ENCODE assay signal across 11 cellular contexts in the genomic region with DNA sequence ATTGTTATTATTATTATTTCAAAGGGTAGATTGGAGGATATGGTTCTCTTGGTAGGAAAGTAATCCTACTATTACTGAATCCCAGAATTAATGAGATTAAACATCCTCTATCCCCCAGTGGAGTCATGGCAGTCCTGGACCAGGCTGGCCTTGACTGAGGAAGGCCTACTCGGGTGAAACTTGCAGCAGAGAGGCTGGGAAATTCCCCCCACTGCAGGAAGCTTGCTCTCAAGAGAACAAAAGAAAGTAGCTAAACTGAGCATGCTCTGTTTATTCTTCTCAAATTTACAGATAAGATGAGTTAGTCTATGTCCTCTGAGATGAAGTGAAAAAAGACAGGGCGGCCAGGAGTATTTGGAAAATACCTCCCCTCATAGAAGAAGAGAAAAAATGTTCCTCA.
A peak's percentile ranks its signal among the peaks of the same experiment; 100 is the strongest.
DNase-seq lines count a peak whose midpoint lies in the region; ATAC-seq, FAIRE-seq and TF ChIP-seq lines count a peak whose summit lies in the region.
"Had no signal": no experiment of that assay in that cellular context is flagged by ENCODE, and none has a peak within 500 bp of the region (broad histone marks: within the 10 kb centered on the region; RNA-seq: fewer than 3 reads in every experiment).

No MANE protein-coding gene starts in this region.

- H3K4me1 Mint-ChIP-seq in activated naive CD8-positive, alpha-beta T cell treated with anti-CD3 and anti-CD28 coated beads, Interleukin-2, amount 50 U/mL, for 24 hours = no peaks in the 10 kb centered on the region
- H3K4me1 Mint-ChIP-seq in Calu3 (ENCODE audit: low read depth, unreplicated experiment) = no peaks in the 10 kb centered on the region

- intact Hi-C loops in Calu3 (cut with micrococcal nuclease; ENCODE audit: unreplicated experiment) = no loop called here

- H3K4me3 Mint-ChIP-seq in activated naive CD8-positive, alpha-beta T cell treated with anti-CD3 and anti-CD28 coated beads, Interleukin-2, amount 50 U/mL, for 24 hours = no peak overlapping the region
- H3K4me3 Mint-ChIP-seq in Calu3 (ENCODE audit: low read depth, unreplicated experiment) = no peak overlapping the region

- no peak for TF ChIP-seq CTCF in Calu3 (IDR thresholded peaks at IDR 0.05; ENCODE audit: unreplicated experiment)

- CTCF ChIA-PET in Calu3 (lab: Charles Lee) = no interaction called here

- H3K9me3 Mint-ChIP-seq in activated naive CD8-positive, alpha-beta T cell treated with anti-CD3 and anti-CD28 coated beads, Interleukin-2, amount 50 U/mL, for 24 hours = peaks cover 6% of the 10 kb centered on the region
- peaks cover 3% of the 10 kb centered on the region for H3K9me3 Mint-ChIP-seq in Calu3 (ENCODE audit: low read depth, unreplicated experiment)

- no peak for DNase-seq in GM18507 (ENCODE audit: extremely low spot score, insufficient read length, low read depth)
- DNase-seq in activated naive CD8-positive, alpha-beta T cell treated with anti-CD3 and anti-CD28 coated beads, Interleukin-2, amount 50 U/mL, for 24 hours = peak; percentile 5
- no peak for DNase-seq in Calu3
- DNase-seq in NCI-H1436 treated with DMSO at 0.1 percent for 48 hours (lab: John Stamatoyannopoulos, UW) = no peak
- DNase-seq in NCI-H128 (lab: John Stamatoyannopoulos, UW; ENCODE audit: unreplicated experiment) = no peak
- DNase-seq in OCI-M1 (lab: John Stamatoyannopoulos, UW) = no peak
- DNase-seq: effector CD8-positive, alpha-beta T cell; NCI-H187 treated with DMSO at 0.1 percent for 48 hours; occipital lobe had no signal

- peak; percentile 36 for FAIRE-seq in GM18507 (lab: Jason Lieb, UNC)

- no peaks in the 10 kb centered on the region for H3K36me3 Mint-ChIP-seq in activated naive CD8-positive, alpha-beta T cell treated with anti-CD3 and anti-CD28 coated beads, Interleukin-2, amount 50 U/mL, for 24 hours (ENCODE audit: low read depth)
- no peaks in the 10 kb centered on the region for H3K36me3 Mint-ChIP-seq in Calu3 (ENCODE audit: insufficient read depth, unreplicated experiment)

- ATAC-seq in GM19438 (IDR thresholded peaks at IDR 0.05; ENCODE audit: low read depth, unreplicated experiment) (peak; percentile 61), HG02973 (IDR thresholded peaks at IDR 0.05; ENCODE audit: unreplicated experiment) (peak; percentile 54)
- ATAC-seq in activated naive CD8-positive, alpha-beta T cell treated with anti-CD3 and anti-CD28 coated beads, Interleukin-2, amount 50 U/mL, for 24 hours = no peak

- H3K27me3 Mint-ChIP-seq in activated naive CD8-positive, alpha-beta T cell treated with anti-CD3 and anti-CD28 coated beads, Interleukin-2, amount 50 U/mL, for 24 hours = no peaks in the 10 kb centered on the region
- H3K27me3 Mint-ChIP-seq in Calu3 (ENCODE audit: unreplicated experiment) = no peaks in the 10 kb centered on the region

- H3K27ac Mint-ChIP-seq in activated naive CD8-positive, alpha-beta T cell treated with anti-CD3 and anti-CD28 coated beads, Interleukin-2, amount 50 U/mL, for 24 hours = no peak overlapping the region
- H3K27ac Mint-ChIP-seq in Calu3 (ENCODE audit: unreplicated experiment) = no peak overlapping the region

- BruUV-seq in Calu3 (replicated peaks; lab: Mats Ljungman, UMichigan) = no TSS peak
